In the genomic region with DNA sequence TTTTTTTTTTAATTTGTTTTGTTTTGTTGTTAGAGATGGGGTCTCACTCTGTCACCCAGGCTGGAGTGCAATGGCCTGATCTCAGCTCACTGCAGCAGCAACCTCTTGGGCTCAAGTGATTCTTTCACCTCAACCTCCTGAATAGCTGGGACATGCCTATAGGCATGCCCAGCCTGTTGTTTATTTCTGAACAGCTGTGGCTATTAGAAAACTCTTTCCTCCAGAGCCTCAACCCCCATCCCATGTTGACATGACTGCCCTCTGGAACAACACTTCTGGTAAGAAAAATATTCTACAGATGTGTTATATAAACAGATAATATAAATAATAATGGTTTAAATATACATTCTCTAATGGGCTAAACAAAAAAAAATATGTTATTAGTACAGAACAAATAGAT, we compare ENCODE assay signal across 28 cellular contexts. TPM values are rescaled to one million over a fixed set of nuclear protein-coding genes. Genes with fewer than 3 reads are reported as not detected.
DNase-seq lines count a peak whose midpoint lies in the region; ATAC-seq and TF ChIP-seq lines count a peak whose summit lies in the region.
"Had no signal": no experiment of that assay in that cellular context is flagged by ENCODE, and none has a peak within 500 bp of the region (broad histone marks: within the 10 kb centered on the region; RNA-seq: fewer than 3 reads in every experiment).

No MANE protein-coding gene starts in this region.

- H3K4me3 ChIP-seq in choroid plexus epithelial cell (ENCODE audit: low read depth, low read length), result no peak overlapping the region
- H3K4me3 ChIP-seq: K562, lung, prostate gland, sigmoid colon, vagina had no signal

- H3K9me3 Mint-ChIP-seq in stimulated activated effector memory CD8-positive, alpha-beta T cell treated with anti-CD3 and anti-CD28 coated beads, Interleukin-12 subunit alpha, Interleukin-12 subunit beta, amount 100 ng/mL, for 72 hours, result peaks cover 4% of the 10 kb centered on the region

- no peaks in the 10 kb centered on the region for H3K27me3 ChIP-seq in foreskin keratinocyte
- H3K27me3 ChIP-seq: BE2C, brain microvascular endothelial cell, sigmoid colon, vagina had no signal

- no peaks in the 10 kb centered on the region for H3K4me1 Mint-ChIP-seq in stimulated activated effector memory CD8-positive, alpha-beta T cell treated with anti-CD3 and anti-CD28 coated beads, Interleukin-12 subunit alpha, Interleukin-12 subunit beta, amount 100 ng/mL, for 72 hours
- H3K4me1 Mint-ChIP-seq: CD8-positive, alpha-beta memory T cell; stimulated activated naive CD8-positive, alpha-beta T cell treated with anti-CD3 and anti-CD28 coated beads, Interleukin-15, amount 100 ng/mL, for 72 hours had no signal

- H3K27ac Mint-ChIP-seq in stimulated activated effector memory CD8-positive, alpha-beta T cell treated with anti-CD3 and anti-CD28 coated beads, Interleukin-12 subunit alpha, Interleukin-12 subunit beta, amount 100 ng/mL, for 72 hours, result peak overlapping the region; percentile 39
- H3K27ac Mint-ChIP-seq: CD8-positive, alpha-beta memory T cell had no signal

- H3K4me3 Mint-ChIP-seq in stimulated activated effector memory CD8-positive, alpha-beta T cell treated with anti-CD3 and anti-CD28 coated beads, Interleukin-12 subunit alpha, Interleukin-12 subunit beta, amount 100 ng/mL, for 72 hours, result no peak overlapping the region
- H3K4me3 Mint-ChIP-seq: CD8-positive, alpha-beta memory T cell; stimulated activated naive CD8-positive, alpha-beta T cell treated with anti-CD3 and anti-CD28 coated beads, Interleukin-15, amount 100 ng/mL, for 72 hours had no signal

- H3K4me1 ChIP-seq in foreskin keratinocyte, result no peaks in the 10 kb centered on the region
- H3K4me1 ChIP-seq: BE2C, prostate gland, sigmoid colon, vagina had no signal

- peak overlapping the region; percentile 49 for H3K27ac ChIP-seq in foreskin keratinocyte
- H3K27ac ChIP-seq: brain microvascular endothelial cell, prostate gland, sigmoid colon, vagina had no signal

- TF ChIP-seq CTCF in choroid plexus epithelial cell (conservative IDR thresholded peaks at IDR 0.05; ENCODE audit: low read depth, low read length) (no peak), foreskin keratinocyte (conservative IDR thresholded peaks at IDR 0.05) (no peak)

- ATAC-seq in foreskin keratinocyte (no peak), HG03378 (IDR thresholded peaks at IDR 0.05; ENCODE audit: unreplicated experiment) (no peak)
- no peak for ATAC-seq in stimulated activated effector memory CD8-positive, alpha-beta T cell treated with anti-CD3 and anti-CD28 coated beads, Interleukin-12 subunit alpha, Interleukin-12 subunit beta, amount 100 ng/mL, for 72 hours
- ATAC-seq: activated CD4-positive, CD25-positive, alpha-beta regulatory T cell treated with anti-CD3 and anti-CD28 coated beads, Interleukin-2, amount 50 U/mL, for 24 hours; esophagus mucosa; K562; stimulated activated naive CD8-positive, alpha-beta T cell treated with anti-CD3 and anti-CD28 coated beads, Interleukin-15, amount 100 ng/mL, for 72 hours had no signal

- H3K36me3 Mint-ChIP-seq in stimulated activated effector memory CD8-positive, alpha-beta T cell treated with anti-CD3 and anti-CD28 coated beads, Interleukin-12 subunit alpha, Interleukin-12 subunit beta, amount 100 ng/mL, for 72 hours, result no peaks in the 10 kb centered on the region

- DNase-seq in NCI-H2171 treated with DMSO at 0.1 percent for 48 hours (lab: John Stamatoyannopoulos, UW) (peak; percentile 52), NCI-H2171 (lab: John Stamatoyannopoulos, UW) (no peak), choroid plexus epithelial cell (ENCODE audit: low read depth) (peak; percentile 65), foreskin keratinocyte (peak; percentile 25 to 42), occipital lobe (lab: John Stamatoyannopoulos, UW) (no peak), cerebellar nuclear complex (lab: John Stamatoyannopoulos, UW) (no peak)
- DNase-seq in stimulated activated effector memory CD8-positive, alpha-beta T cell treated with anti-CD3 and anti-CD28 coated beads, Interleukin-12 subunit alpha, Interleukin-12 subunit beta, amount 100 ng/mL, for 72 hours (ENCODE audit: low spot score in 2 of 2), result no peak
- DNase-seq: activated CD4-positive, alpha-beta T cell treated with anti-CD3 and anti-CD28 coated beads, Interleukin-2, amount 50 U/mL, for 48 hours; activated naive CD4-positive, alpha-beta T cell treated with Interleukin-2 at 50 U/mL for 16 hours; BE2C; brain microvascular endothelial cell; CD8-positive, alpha-beta memory T cell; effector CD8-positive, alpha-beta T cell; kidney; NCI-H1417 treated with DMSO at 0.1 percent for 48 hours; NCI-H2081; NCI-H446 treated with DMSO at 0.1 percent for 48 hours; NCI-H82; sigmoid colon; stimulated activated naive CD8-positive, alpha-beta T cell treated with anti-CD3 and anti-CD28 coated beads, Interleukin-15, amount 100 ng/mL, for 72 hours; T-helper 1 cell had no signal

RNA-seq across cellular contexts. Expression of a gene that starts 44.4 kb away (rescaled TPM):
- total RNA-seq in foreskin keratinocyte, result 42.3 and 47.3 TPM in 2 replicates
- 14.6 and 18.9 TPM in 2 replicates for polyA plus RNA-seq in foreskin keratinocyte
- total RNA-seq in occipital lobe, result 25.3 TPM

Comparison
In these comparisons a context has a peak if more than half of its experiments do, and no peak if none do; other contexts are left out.
1. DNase-seq: peak in NCI-H2171 treated with DMSO at 0.1 percent for 48 hours (single experiment), choroid plexus epithelial cell (single experiment) and foreskin keratinocyte (2 of 2); none in NCI-H2171 (single experiment), stimulated activated effector memory CD8-positive, alpha-beta T cell treated with anti-CD3 and anti-CD28 coated beads, Interleukin-12 subunit alpha, Interleukin-12 subunit beta, amount 100 ng/mL, for 72 hours (0 of 2), occipital lobe (single experiment) and cerebellar nuclear complex (0 of 2).